ENCODE assay signal across 15 cellular contexts in the genomic region with DNA sequence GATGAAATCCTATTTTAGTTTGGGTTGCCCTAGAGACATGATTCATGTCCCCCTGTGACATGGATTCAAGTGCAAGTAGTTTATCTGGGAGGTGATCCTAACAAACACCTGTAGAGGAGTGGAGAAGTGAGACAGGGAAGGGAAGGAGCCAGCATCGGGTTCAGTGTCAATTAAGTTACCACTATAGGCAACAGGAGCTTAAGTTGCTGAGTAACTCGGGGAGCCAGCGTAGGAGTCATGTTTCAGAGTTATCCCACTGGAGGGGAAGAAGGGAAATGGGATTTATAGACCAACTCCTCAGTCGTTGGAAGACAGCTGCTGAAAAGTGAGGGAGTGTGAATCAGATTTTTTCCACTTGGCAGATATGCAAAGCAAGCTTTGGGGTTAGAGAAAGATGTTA. TPM values are rescaled to one million over a fixed set of nuclear protein-coding genes. Genes with fewer than 3 reads are reported as not detected.
DNase-seq lines count a peak whose midpoint lies in the region; ATAC-seq and TF ChIP-seq lines count a peak whose summit lies in the region.
"Had no signal": no experiment of that assay in that cellular context is flagged by ENCODE, and none has a peak within 500 bp of the region (broad histone marks: within the 10 kb centered on the region; RNA-seq: fewer than 3 reads in every experiment).

No MANE protein-coding gene starts in this region.

- no peaks in the 10 kb centered on the region for H3K27me3 Mint-ChIP-seq in activated naive CD8-positive, alpha-beta T cell

- H3K27ac Mint-ChIP-seq in activated naive CD8-positive, alpha-beta T cell, result peak overlapping the region; percentile 65

- no peaks in the 10 kb centered on the region for H3K9me3 ChIP-seq in AG04450 (ENCODE audit: control insufficient read depth, insufficient read depth, low read length)
- H3K9me3 ChIP-seq: Caco-2, thyroid gland had no signal

- POLR2A ChIA-PET in AG04450 (lab: Yijun Ruan, JAX), result interaction anchor here (0.6 kb wide), 1 partner anchor 25 kb away, joined by 5 read pairs; no protein-coding TSS in a partner anchor

- no peak overlapping the region for H3K4me3 Mint-ChIP-seq in activated naive CD8-positive, alpha-beta T cell

- H3K27ac ChIP-seq in AG04450 (ENCODE audit: low read depth, low read length), result peak overlapping the region; percentile 43
- H3K27ac ChIP-seq: thyroid gland had no signal

- H3K9me3 Mint-ChIP-seq in activated naive CD8-positive, alpha-beta T cell (ENCODE audit: low read depth), result peaks cover 24% of the 10 kb centered on the region

- CTCF ChIA-PET in AG04450 (lab: Charles Lee), result interaction anchor here (1.5 to 1.6 kb wide), 2 partner anchors 288 to 338 kb away, joined by 5 to 8 read pairs; no protein-coding TSS in a partner anchor

- TF ChIP-seq CTCF in AG04450 (IDR thresholded peaks at IDR 0.05; ENCODE audit: low read depth, low read length), result no peak

- peak overlapping the region; percentile 3 for H3K4me3 ChIP-seq in AG04450 (ENCODE audit: low read depth, low read length)
- H3K4me3 ChIP-seq: lung, thyroid gland had no signal

- H3K27me3 ChIP-seq in AG04450 (ENCODE audit: control insufficient read depth, insufficient read depth, low read length), result no peaks in the 10 kb centered on the region
- H3K27me3 ChIP-seq: thyroid gland had no signal

- no peak for ATAC-seq in HG02852 (IDR thresholded peaks at IDR 0.05; ENCODE audit: unreplicated experiment)

- H3K36me3 Mint-ChIP-seq in activated naive CD8-positive, alpha-beta T cell, result peaks cover 69% of the 10 kb centered on the region

- intact Hi-C loops in posterior cingulate gyrus (cut with DNase I), result no loop called here

- DNase-seq in AG04450 (ENCODE audit: low read depth, low spot score) (peak; percentile 48), HCEC 1CT (peak; percentile 34), iris pigment epithelial cell (ENCODE audit: low read depth) (peak; percentile 73), NCI-H1048 (lab: John Stamatoyannopoulos, UW) (no peak), posterior cingulate gyrus (no peak)
- DNase-seq in stimulated activated CD8-positive, alpha-beta memory T cell treated with anti-CD3 and anti-CD28 coated beads, Interleukin-4, amount 100 ng/mL, for 48 hours, result no peak
- DNase-seq: activated T-cell treated with anti-CD3 and anti-CD28 coated beads, Interleukin-2, amount 50 U/mL, for 1 hour; Caco-2; effector CD8-positive, alpha-beta T cell; NCI-H345; stimulated activated CD4-positive, alpha-beta T cell treated with anti-CD3 and anti-CD28 coated beads, Interleukin-15, amount 100 ng/mL, for 24 hours; thyroid gland had no signal

- peaks cover 81% of the 10 kb centered on the region for H3K4me1 Mint-ChIP-seq in activated naive CD8-positive, alpha-beta T cell (ENCODE audit: low read depth)

RNA-seq across cellular contexts. Expression of gene SLC30A7, which starts 54.9 kb away (rescaled TPM):
- polyA plus RNA-seq in AG04450 (2011; rRNA removed), result 15.1 and 15.3 TPM in 2 replicates
- polyA minus RNA-seq in AG04450 (2011; rRNA and poly(A)+ RNA removed), result 31.0 and 39.1 TPM in 2 replicates

RNA-seq across cellular contexts. Expression of gene EXTL2, which starts 56.1 kb away (rescaled TPM):
- 53.6 and 78.7 TPM in 2 replicates for polyA plus RNA-seq in AG04450 (2011; rRNA removed)
- 13.8 and 29.8 TPM in 2 replicates for polyA minus RNA-seq in AG04450 (2011; rRNA and poly(A)+ RNA removed)

Comparison
In these comparisons a context has a peak if more than half of its experiments do, and no peak if none do; other contexts are left out.
1. DNase-seq: peak in AG04450 (single experiment), HCEC 1CT (single experiment) and iris pigment epithelial cell (single experiment); none in NCI-H1048 (single experiment), stimulated activated CD8-positive, alpha-beta memory T cell treated with anti-CD3 and anti-CD28 coated beads, Interleukin-4, amount 100 ng/mL, for 48 hours (single experiment) and posterior cingulate gyrus (0 of 10).